ENCODE assay signal across 1 cellular context in genomic region chr20:53786071-53786444, GRCh38.
TF ChIP-seq lines count a peak whose summit lies in the region.

No MANE protein-coding gene starts in this region.

TF ChIP-seq in HepG2, 621 proteins besides CTCF, POLR2A, EP300 and RAD21 (continued from another document):
- TF ChIP-seq, protein P1, sequence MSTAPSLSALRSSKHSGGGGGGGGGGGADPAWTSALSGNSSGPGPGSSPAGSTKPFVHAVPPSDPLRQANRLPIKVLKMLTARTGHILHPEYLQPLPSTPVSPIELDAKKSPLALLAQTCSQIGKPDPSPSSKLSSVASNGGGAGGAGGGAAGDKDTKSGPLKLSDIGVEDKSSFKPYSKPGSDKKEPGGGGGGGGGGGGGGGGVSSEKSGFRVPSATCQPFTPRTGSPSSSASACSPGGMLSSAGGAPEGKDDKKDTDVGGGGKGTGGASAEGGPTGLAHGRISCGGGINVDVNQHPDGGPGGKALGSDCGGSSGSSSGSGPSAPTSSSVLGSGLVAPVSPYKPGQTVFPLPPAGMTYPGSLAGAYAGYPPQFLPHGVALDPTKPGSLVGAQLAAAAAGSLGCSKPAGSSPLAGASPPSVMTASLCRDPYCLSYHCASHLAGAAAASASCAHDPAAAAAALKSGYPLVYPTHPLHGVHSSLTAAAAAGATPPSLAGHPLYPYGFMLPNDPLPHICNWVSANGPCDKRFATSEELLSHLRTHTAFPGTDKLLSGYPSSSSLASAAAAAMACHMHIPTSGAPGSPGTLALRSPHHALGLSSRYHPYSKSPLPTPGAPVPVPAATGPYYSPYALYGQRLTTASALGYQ (CRISPR knock-in tag; IDR thresholded peaks at IDR 0.05) = 0 out of 2 replicates have a peak, but pooled peaks have one; percentile 47
- no peak for TF ChIP-seq GATAD1 (CRISPR knock-in tag; IDR thresholded peaks at IDR 0.05)
- TF ChIP-seq HOXA9 (CRISPR knock-in tag; IDR thresholded peaks at IDR 0.05; ENCODE audit: borderline replicate concordance) = no peak
- no peak for TF ChIP-seq SOX6 (IDR thresholded peaks at IDR 0.05)
- TF ChIP-seq SOX6 (CRISPR knock-in tag; IDR thresholded peaks at IDR 0.05) = no peak
- TF ChIP-seq ZFP62 (CRISPR knock-in tag; IDR thresholded peaks at IDR 0.05) = no peak
- peak; percentile 50; the same call in 1 of the 2 replicates for TF ChIP-seq HDAC1 (CRISPR knock-in tag; IDR thresholded peaks at IDR 0.05)
- TF ChIP-seq, protein P2, sequence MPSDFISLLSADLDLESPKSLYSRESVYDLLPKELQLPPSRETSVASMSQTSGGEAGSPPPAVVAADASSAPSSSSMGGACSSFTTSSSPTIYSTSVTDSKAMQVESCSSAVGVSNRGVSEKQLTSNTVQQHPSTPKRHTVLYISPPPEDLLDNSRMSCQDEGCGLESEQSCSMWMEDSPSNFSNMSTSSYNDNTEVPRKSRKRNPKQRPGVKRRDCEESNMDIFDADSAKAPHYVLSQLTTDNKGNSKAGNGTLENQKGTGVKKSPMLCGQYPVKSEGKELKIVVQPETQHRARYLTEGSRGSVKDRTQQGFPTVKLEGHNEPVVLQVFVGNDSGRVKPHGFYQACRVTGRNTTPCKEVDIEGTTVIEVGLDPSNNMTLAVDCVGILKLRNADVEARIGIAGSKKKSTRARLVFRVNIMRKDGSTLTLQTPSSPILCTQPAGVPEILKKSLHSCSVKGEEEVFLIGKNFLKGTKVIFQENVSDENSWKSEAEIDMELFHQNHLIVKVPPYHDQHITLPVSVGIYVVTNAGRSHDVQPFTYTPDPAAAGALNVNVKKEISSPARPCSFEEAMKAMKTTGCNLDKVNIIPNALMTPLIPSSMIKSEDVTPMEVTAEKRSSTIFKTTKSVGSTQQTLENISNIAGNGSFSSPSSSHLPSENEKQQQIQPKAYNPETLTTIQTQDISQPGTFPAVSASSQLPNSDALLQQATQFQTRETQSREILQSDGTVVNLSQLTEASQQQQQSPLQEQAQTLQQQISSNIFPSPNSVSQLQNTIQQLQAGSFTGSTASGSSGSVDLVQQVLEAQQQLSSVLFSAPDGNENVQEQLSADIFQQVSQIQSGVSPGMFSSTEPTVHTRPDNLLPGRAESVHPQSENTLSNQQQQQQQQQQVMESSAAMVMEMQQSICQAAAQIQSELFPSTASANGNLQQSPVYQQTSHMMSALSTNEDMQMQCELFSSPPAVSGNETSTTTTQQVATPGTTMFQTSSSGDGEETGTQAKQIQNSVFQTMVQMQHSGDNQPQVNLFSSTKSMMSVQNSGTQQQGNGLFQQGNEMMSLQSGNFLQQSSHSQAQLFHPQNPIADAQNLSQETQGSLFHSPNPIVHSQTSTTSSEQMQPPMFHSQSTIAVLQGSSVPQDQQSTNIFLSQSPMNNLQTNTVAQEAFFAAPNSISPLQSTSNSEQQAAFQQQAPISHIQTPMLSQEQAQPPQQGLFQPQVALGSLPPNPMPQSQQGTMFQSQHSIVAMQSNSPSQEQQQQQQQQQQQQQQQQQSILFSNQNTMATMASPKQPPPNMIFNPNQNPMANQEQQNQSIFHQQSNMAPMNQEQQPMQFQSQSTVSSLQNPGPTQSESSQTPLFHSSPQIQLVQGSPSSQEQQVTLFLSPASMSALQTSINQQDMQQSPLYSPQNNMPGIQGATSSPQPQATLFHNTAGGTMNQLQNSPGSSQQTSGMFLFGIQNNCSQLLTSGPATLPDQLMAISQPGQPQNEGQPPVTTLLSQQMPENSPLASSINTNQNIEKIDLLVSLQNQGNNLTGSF (CRISPR knock-in tag; IDR thresholded peaks at IDR 0.05) = no peak
- no peak for TF ChIP-seq ERF (CRISPR knock-in tag; IDR thresholded peaks at IDR 0.05)
- TF ChIP-seq ARNT (IDR thresholded peaks at IDR 0.05) = no peak
- TF ChIP-seq ZNF644 (CRISPR knock-in tag; IDR thresholded peaks at IDR 0.05; ENCODE audit: low read depth) = no peak
- no peak for TF ChIP-seq THYN1 (CRISPR knock-in tag; IDR thresholded peaks at IDR 0.05; ENCODE audit: borderline replicate concordance, low read depth)
- TF ChIP-seq NCOA2 (CRISPR knock-in tag; IDR thresholded peaks at IDR 0.05) = no peak
- TF ChIP-seq ARID4A (CRISPR knock-in tag; IDR thresholded peaks at IDR 0.05; ENCODE audit: borderline replicate concordance) = 0 out of 2 replicates have a peak, but pooled peaks have one; percentile 0
- no peak for TF ChIP-seq ZNF761 (CRISPR knock-in tag; conservative IDR thresholded peaks at IDR 0.05)
- no peak for TF ChIP-seq ZNF572 (CRISPR knock-in tag; IDR thresholded peaks at IDR 0.05)
- TF ChIP-seq POGK (CRISPR knock-in tag; conservative IDR thresholded peaks at IDR 0.05) = no peak
- TF ChIP-seq PHF21A (CRISPR knock-in tag; IDR thresholded peaks at IDR 0.05) = no peak
- TF ChIP-seq THAP9 (CRISPR knock-in tag; IDR thresholded peaks at IDR 0.05; ENCODE audit: borderline replicate concordance) = no peak
- 0 out of 2 replicates have a peak, but pooled peaks have one; percentile 19 for TF ChIP-seq RFXANK (CRISPR knock-in tag; IDR thresholded peaks at IDR 0.05)
- 0 out of 2 replicates have a peak, but pooled peaks have one; percentile 68 for TF ChIP-seq NCOA1 (CRISPR knock-in tag; IDR thresholded peaks at IDR 0.05)
- peak; percentile 14; the same call in 1 of the 2 replicates for TF ChIP-seq FOXJ3 (CRISPR knock-in tag; IDR thresholded peaks at IDR 0.05; ENCODE audit: borderline replicate concordance)
- TF ChIP-seq, protein P3, sequence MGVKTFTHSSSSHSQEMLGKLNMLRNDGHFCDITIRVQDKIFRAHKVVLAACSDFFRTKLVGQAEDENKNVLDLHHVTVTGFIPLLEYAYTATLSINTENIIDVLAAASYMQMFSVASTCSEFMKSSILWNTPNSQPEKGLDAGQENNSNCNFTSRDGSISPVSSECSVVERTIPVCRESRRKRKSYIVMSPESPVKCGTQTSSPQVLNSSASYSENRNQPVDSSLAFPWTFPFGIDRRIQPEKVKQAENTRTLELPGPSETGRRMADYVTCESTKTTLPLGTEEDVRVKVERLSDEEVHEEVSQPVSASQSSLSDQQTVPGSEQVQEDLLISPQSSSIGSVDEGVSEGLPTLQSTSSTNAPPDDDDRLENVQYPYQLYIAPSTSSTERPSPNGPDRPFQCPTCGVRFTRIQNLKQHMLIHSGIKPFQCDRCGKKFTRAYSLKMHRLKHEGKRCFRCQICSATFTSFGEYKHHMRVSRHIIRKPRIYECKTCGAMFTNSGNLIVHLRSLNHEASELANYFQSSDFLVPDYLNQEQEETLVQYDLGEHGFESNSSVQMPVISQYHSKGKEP (CRISPR knock-in tag; IDR thresholded peaks at IDR 0.05) = no peak
- TF ChIP-seq FOXO4 (CRISPR knock-in tag; conservative IDR thresholded peaks at IDR 0.05) = 0 out of 2 replicates have a peak, but pooled peaks have one; percentile 79
- TF ChIP-seq TCF7L2 (IDR thresholded peaks at IDR 0.05; ENCODE audit: low read depth, low read length) = no peak
- TF ChIP-seq SALL2 (CRISPR knock-in tag; IDR thresholded peaks at IDR 0.05) = 0 out of 2 replicates have a peak, but pooled peaks have one; percentile 14
- no peak for TF ChIP-seq U2AF1 (optimal IDR thresholded peaks at IDR 0.05; ENCODE audit: low read depth, low read length)
TF ChIP-seq in HepG2: peak in this region for 10.
